In genomic region chr9:135547756-135548736, GRCh38 we compare ENCODE assay signal across 1 cellular context.
TF ChIP-seq lines count a peak whose summit lies in the region.

No MANE protein-coding gene starts in this region.

TF ChIP-seq in K562, 482 proteins besides CTCF, POLR2A, EP300 and RAD21:
- TF ChIP-seq ZNF184 (CRISPR knock-in tag; IDR thresholded peaks at IDR 0.05), result no peak
- peak; percentile 24; the same call in 1 of the 2 replicates for TF ChIP-seq NFIC (IDR thresholded peaks at IDR 0.05)
- no peak for TF ChIP-seq C11orf30 (IDR thresholded peaks at IDR 0.05; ENCODE audit: low read depth)
- no peak for TF ChIP-seq CEBPZ (IDR thresholded peaks at IDR 0.05; ENCODE audit: borderline replicate concordance, low read depth, low read length)
- TF ChIP-seq SMARCA5 (IDR thresholded peaks at IDR 0.05), result no peak
